Comparison of ENCODE assay signal across 1 cellular context in genomic region chr9:120869726-120870125, GRCh38.
TF ChIP-seq lines count a peak whose summit lies in the region.

No MANE protein-coding gene starts in this region.

TF ChIP-seq in endothelial cell of umbilical vein, 7 proteins besides CTCF, POLR2A, EP300 and RAD21:
- TF ChIP-seq, protein P1, sequence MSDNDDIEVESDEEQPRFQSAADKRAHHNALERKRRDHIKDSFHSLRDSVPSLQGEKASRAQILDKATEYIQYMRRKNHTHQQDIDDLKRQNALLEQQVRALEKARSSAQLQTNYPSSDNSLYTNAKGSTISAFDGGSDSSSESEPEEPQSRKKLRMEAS (IDR thresholded peaks at IDR 0.05; ENCODE audit: insufficient read depth, insufficient read length) = no peak
- TF ChIP-seq FOS (IDR thresholded peaks at IDR 0.05; ENCODE audit: borderline replicate concordance, insufficient read depth, low read length) (no peak), GATA2 (IDR thresholded peaks at IDR 0.05; ENCODE audit: insufficient read depth, insufficient read length, low read depth, low read length) (no peak), MYC (IDR thresholded peaks at IDR 0.05; ENCODE audit: low read depth, low read length) (no peak), JUN (IDR thresholded peaks at IDR 0.05; ENCODE audit: borderline replicate concordance, insufficient read depth, insufficient read length, low read depth) (no peak), POLR2AphosphoS5 (IDR thresholded peaks at IDR 0.05; ENCODE audit: insufficient read depth, low read depth, low read length) (peak; percentile 3)
